Comparison of ENCODE assay signal across 16 cellular contexts in the genomic region with DNA sequence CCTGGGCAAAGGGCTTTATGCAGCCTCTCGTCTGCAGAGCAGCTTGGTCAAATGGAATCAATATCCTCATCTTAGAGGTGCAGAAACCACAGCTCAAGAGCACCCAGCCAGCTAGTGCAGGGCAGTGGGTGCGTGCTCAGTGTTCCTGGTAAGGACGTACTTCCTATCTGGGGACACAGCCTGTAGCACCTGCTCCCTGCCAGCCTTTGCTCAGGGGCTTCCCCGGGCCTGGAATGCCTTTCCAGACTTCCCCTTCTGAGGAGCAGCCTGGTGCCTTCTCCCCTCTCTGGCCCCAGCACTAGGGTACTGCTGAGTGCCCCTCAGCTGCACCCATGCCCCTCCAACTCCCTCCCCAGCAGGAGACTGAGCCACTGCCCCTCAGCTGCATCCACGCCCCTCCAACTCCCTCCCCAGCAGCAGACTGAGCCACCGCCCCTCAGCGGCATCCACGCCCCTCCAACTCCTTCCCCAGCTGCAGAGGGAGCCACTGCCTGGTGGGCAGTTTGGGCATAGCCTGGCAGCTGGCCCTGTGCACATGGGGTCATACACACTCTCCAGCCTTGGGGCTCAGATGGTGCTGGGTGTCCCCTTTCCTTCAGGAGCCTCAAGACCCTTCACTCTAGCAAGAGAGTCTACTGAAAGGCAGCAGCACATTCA. TPM values are rescaled to one million over a fixed set of nuclear protein-coding genes. Genes with fewer than 3 reads are reported as not detected.
DNase-seq lines count a peak whose midpoint lies in the region; ATAC-seq and TF ChIP-seq lines count a peak whose summit lies in the region.
"Had no signal": no experiment of that assay in that cellular context is flagged by ENCODE, and none has a peak within 500 bp of the region (broad histone marks: within the 10 kb centered on the region; RNA-seq: fewer than 3 reads in every experiment).

No MANE protein-coding gene starts in this region.

- no peaks in the 10 kb centered on the region for H3K27me3 ChIP-seq in Panc1 (ENCODE audit: control insufficient read depth, insufficient read depth, low read length)
- no peaks in the 10 kb centered on the region for H3K27me3 ChIP-seq in upper lobe of right lung
- H3K27me3 ChIP-seq: BE2C, SJCRH30 had no signal

- no TSS peak for BruUV-seq in Panc1 (replicated peaks; lab: Mats Ljungman, UMichigan)

- H3K36me3 ChIP-seq in Panc1 (ENCODE audit: control insufficient read depth, insufficient read depth, low read length), result no peaks in the 10 kb centered on the region
- H3K36me3 ChIP-seq in mucosa of descending colon (ENCODE audit: low read depth), result peaks cover 3% of the 10 kb centered on the region
- no peaks in the 10 kb centered on the region for H3K36me3 ChIP-seq in upper lobe of right lung
- H3K36me3 ChIP-seq: BE2C, SJCRH30 had no signal

- in situ Hi-C loops in Panc1 (cut with HindIII; ENCODE audit: low pct_unique_long_range_greater_than_20kb, low sequenced_read_pairs) (no loop called here), GM13976 (cut with MboI; ENCODE audit: low sequenced_read_pairs, unreplicated experiment) (no loop called here)

- H3K27ac ChIP-seq in Panc1 (ENCODE audit: low read length) (peak overlapping the region; percentile 29; the same call in 1 of the 2 replicates), upper lobe of right lung (no peak overlapping the region)
- H3K27ac ChIP-seq: 22Rv1, SJCRH30 had no signal

- no peak overlapping the region for H3K4me3 ChIP-seq in Panc1 (ENCODE audit: low read depth in 2 of 2, low read length in 2 of 2)
- H3K4me3 ChIP-seq in mucosa of descending colon, result no peak overlapping the region
- no peak overlapping the region for H3K4me3 ChIP-seq in upper lobe of right lung
- H3K4me3 ChIP-seq: SJCRH30 had no signal

- intact Hi-C loops in Panc1 (cut with micrococcal nuclease; ENCODE audit: unreplicated experiment), result no loop called here
- intact Hi-C loops in mucosa of descending colon (cut with DNase I, micrococcal nuclease), result no loop called here
- intact Hi-C loops in upper lobe of right lung (cut with DNase I), result no loop called here

- POLR2A ChIA-PET in Panc1 (lab: Charles Lee), result no interaction called here

- H3K9me3 ChIP-seq in Panc1 (ENCODE audit: control insufficient read depth, insufficient read depth, low read depth, low read length), result no peaks in the 10 kb centered on the region
- H3K9me3 ChIP-seq in mucosa of descending colon, result no peaks in the 10 kb centered on the region
- no peaks in the 10 kb centered on the region for H3K9me3 ChIP-seq in upper lobe of right lung
- H3K9me3 ChIP-seq: BE2C, SJCRH30 had no signal

- CTCF ChIA-PET in Panc1 (lab: Charles Lee), result no interaction called here

- no peak for TF ChIP-seq CTCF in Panc1 (IDR thresholded peaks at IDR 0.05)
- no peak for TF ChIP-seq CTCF in mucosa of descending colon (IDR thresholded peaks at IDR 0.05)
- TF ChIP-seq CTCF in upper lobe of right lung (IDR thresholded peaks at IDR 0.05), result no peak
- TF ChIP-seq CTCF in GM13976 (IDR thresholded peaks at IDR 0.05; ENCODE audit: borderline replicate concordance, control extremely low read depth, extremely low read depth, insufficient read depth, missing control alignments), result no peak

- DNase-seq in NCI-H187 (lab: John Stamatoyannopoulos, UW) (peak; percentile 14 to 51), NCI-H187 treated with DMSO at 0.1 percent for 48 hours (lab: John Stamatoyannopoulos, UW) (no peak), Panc1 (ENCODE audit: low read depth, low spot score) (no peak), mucosa of descending colon (peak; percentile 51 to 73 (median 63)), upper lobe of right lung (no peak), GM13976 (ENCODE audit: low spot score) (no peak), DMS 273 treated with DMSO at 0.1 percent for 48 hours (lab: John Stamatoyannopoulos, UW) (no peak)
- DNase-seq: BE2C; CD4-positive, alpha-beta memory T cell; GF-D8; NCI-H2029; NCI-H345; NCI-H69; SJCRH30 had no signal

- ATAC-seq in Panc1 (no peak), mucosa of descending colon (peak; percentile 46), upper lobe of right lung (peak; percentile 45), HG03565 (IDR thresholded peaks at IDR 0.05; ENCODE audit: unreplicated experiment) (no peak)

- H3K4me1 ChIP-seq in Panc1 (ENCODE audit: control insufficient read depth, insufficient read depth, low read length), result peaks cover 45% of the 10 kb centered on the region
- peaks cover 66% of the 10 kb centered on the region for H3K4me1 ChIP-seq in mucosa of descending colon (ENCODE audit: low read depth)
- H3K4me1 ChIP-seq in upper lobe of right lung, result peaks cover 25% of the 10 kb centered on the region

RNA-seq across cellular contexts. Expression of a gene that starts 42.2 kb away (rescaled TPM):
- total RNA-seq in Panc1 (2021; ENCODE audit: unreplicated experiment) (94.7 TPM), mucosa of descending colon (10 to 100 TPM; 31.4 to 59.1 (median 37.1) TPM), upper lobe of right lung (28.7 TPM)
- polyA plus RNA-seq in Panc1 (2012; ENCODE audit: insufficient read length), result 90.7 TPM

Comparison
In these comparisons a context has a peak if more than half of its experiments do, and no peak if none do; other contexts are left out.
1. DNase-seq: peak in NCI-H187 (2 of 2) and mucosa of descending colon (3 of 3); none in NCI-H187 treated with DMSO at 0.1 percent for 48 hours (single experiment), Panc1 (single experiment), upper lobe of right lung (single experiment), GM13976 (single experiment) and DMS 273 treated with DMSO at 0.1 percent for 48 hours (single experiment).
2. ATAC-seq: peak in mucosa of descending colon (single experiment) and upper lobe of right lung (single experiment); none in Panc1 (single experiment) and HG03565 (single experiment).